1 cellular context compared by ENCODE assay signal in the genomic region with DNA sequence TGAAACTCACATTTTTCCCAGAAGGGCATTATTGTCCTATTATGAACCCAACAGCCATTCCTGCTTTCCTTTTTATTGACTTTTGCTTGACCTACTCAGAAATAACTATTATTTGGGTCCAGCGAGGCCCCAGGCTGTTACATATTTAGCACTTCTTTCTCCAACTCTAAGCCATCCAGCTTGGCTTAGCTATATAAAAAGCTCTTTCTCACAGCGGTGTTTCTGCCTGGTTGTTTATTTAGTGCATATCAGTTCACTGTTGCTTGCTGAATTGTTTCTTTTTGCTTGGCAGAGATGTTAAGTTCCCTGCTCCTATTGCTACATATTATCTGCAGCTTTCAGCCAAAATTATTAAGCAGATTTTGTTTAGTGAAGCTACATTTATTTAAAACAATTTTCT.
TF ChIP-seq lines count a peak whose summit lies in the region.

No MANE protein-coding gene starts in this region.

TF ChIP-seq in Ishikawa, 13 proteins besides CTCF, POLR2A, EP300 and RAD21 (continued from another document):
- TF ChIP-seq, protein P1, sequence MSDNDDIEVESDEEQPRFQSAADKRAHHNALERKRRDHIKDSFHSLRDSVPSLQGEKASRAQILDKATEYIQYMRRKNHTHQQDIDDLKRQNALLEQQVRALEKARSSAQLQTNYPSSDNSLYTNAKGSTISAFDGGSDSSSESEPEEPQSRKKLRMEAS (IDR thresholded peaks at IDR 0.05): no peak
- TF ChIP-seq FOXM1 (IDR thresholded peaks at IDR 0.05; ENCODE audit: borderline replicate concordance, low read depth) (no peak), YY1 (IDR thresholded peaks at IDR 0.05; ENCODE audit: low read depth) (no peak), TEAD4 (IDR thresholded peaks at IDR 0.05) (no peak), ZBTB7A (IDR thresholded peaks at IDR 0.05; ENCODE audit: low read depth) (no peak)
